Comparison of ENCODE assay signal across 22 cellular contexts in genomic region chr22:42236268-42236667, GRCh38. TPM values are rescaled to one million over a fixed set of nuclear protein-coding genes. Genes with fewer than 3 reads are reported as not detected.
DNase-seq lines count a peak whose midpoint lies in the region; ATAC-seq, FAIRE-seq and TF ChIP-seq lines count a peak whose summit lies in the region.
"Had no signal": no experiment of that assay in that cellular context is flagged by ENCODE, and none has a peak within 500 bp of the region (broad histone marks: within the 10 kb centered on the region; RNA-seq: fewer than 3 reads in every experiment).

No MANE protein-coding gene starts in this region.

- CTCF ChIA-PET in A549 (lab: Yijun Ruan, JAX) (interaction anchor here (1.0 kb wide), 1 partner anchor 44 kb away, joined by 3 read pairs; no protein-coding TSS in a partner anchor), A673 (lab: Charles Lee) (no interaction called here), WTC11 (lab: Charles Lee) (no interaction called here)

- H3K27ac ChIP-seq in A549 (no peak overlapping the region), A673 (ENCODE audit: low read depth, low read length, poor library complexity, severe bottlenecking) (no peak overlapping the region)
- H3K27ac ChIP-seq: SJSA1 had no signal

- no peaks in the 10 kb centered on the region for H3K27me3 Mint-ChIP-seq in WTC11 (ENCODE audit: low read depth)

- no peak for TF ChIP-seq EP300 in A549 (IDR thresholded peaks at IDR 0.05)

- no peak for TF ChIP-seq POLR2A in A549 (IDR thresholded peaks at IDR 0.05; ENCODE audit: low read length)

- no peak for TF ChIP-seq RAD21 in A549 (conservative IDR thresholded peaks at IDR 0.05 in 1 of 2, IDR thresholded peaks at IDR 0.05 in 1 of 2)

- H3K9me3 ChIP-seq in A549: peaks cover 6% of the 10 kb centered on the region; the same call in 1 of the 3 replicates
- H3K9me3 ChIP-seq in A673 (ENCODE audit: low read depth, low read length, poor library complexity, severe bottlenecking): peaks cover 16% of the 10 kb centered on the region
- H3K9me3 ChIP-seq: BE2C had no signal

- no TSS peak for BruUV-seq in A673 (replicated peaks; lab: Mats Ljungman, UMichigan)

- intact Hi-C loops in A673 (cut with micrococcal nuclease; ENCODE audit: unreplicated experiment): no loop called here

- FAIRE-seq in A549 (lab: Jason Lieb, UNC): no peak
- no peak for FAIRE-seq in D721Med (lab: Jason Lieb, UNC)

- TF ChIP-seq CTCF in A549 (IDR thresholded peaks at IDR 0.05): no peak
- no peak for TF ChIP-seq CTCF in A673 (conservative IDR thresholded peaks at IDR 0.05; ENCODE audit: low read depth, low read length)
- TF ChIP-seq CTCF in WTC11 (IDR thresholded peaks at IDR 0.05): no peak
- TF ChIP-seq CTCF in D721Med (IDR thresholded peaks at IDR 0.05; ENCODE audit: insufficient read depth, missing control alignments): no peak

- H3K36me3 ChIP-seq in A673 (ENCODE audit: insufficient read depth, low read length, poor library complexity, severe bottlenecking): no peaks in the 10 kb centered on the region
- H3K36me3 ChIP-seq: BE2C had no signal

- H3K36me3 Mint-ChIP-seq in WTC11: peaks cover 25% of the 10 kb centered on the region

- H3K4me3 ChIP-seq in A549: no peak overlapping the region
- no peak overlapping the region for H3K4me3 ChIP-seq in A673 (ENCODE audit: low read depth, low read length, poor library complexity, severe bottlenecking)
- H3K4me3 ChIP-seq: SJSA1 had no signal

- 97% methylated on average over 4 of the region's 4 CpGs for WGBS in A549 (ENCODE audit: missing lambda C conversion rate)

- H3K4me3 Mint-ChIP-seq in WTC11: no peak overlapping the region
- H3K4me3 Mint-ChIP-seq: CD14-positive monocyte, H9 had no signal

- POLR2A ChIA-PET in A549 (lab: Yijun Ruan, JAX): no interaction called here
- POLR2A ChIA-PET in A673 (lab: Charles Lee; ENCODE audit: low non-redundant PET): no interaction called here
- POLR2A ChIA-PET in WTC11 (lab: Charles Lee): no interaction called here

- no peak overlapping the region for H3K27ac Mint-ChIP-seq in WTC11

- H3K4me1 Mint-ChIP-seq in WTC11: peaks cover 28% of the 10 kb centered on the region

- no peak for ATAC-seq in A549
- peak; percentile 22; the same call in 1 of the 2 replicates for ATAC-seq in WTC11
- no peak for ATAC-seq in HG03439 (IDR thresholded peaks at IDR 0.05; ENCODE audit: unreplicated experiment)
- ATAC-seq in HG02973 (IDR thresholded peaks at IDR 0.05; ENCODE audit: unreplicated experiment): no peak
- ATAC-seq: PC-3, Right ventricle myocardium inferior had no signal

- no peak overlapping the region for H3K4me2 ChIP-seq in A549

- no peaks in the 10 kb centered on the region for H3K27me3 ChIP-seq in A673 (replicated peaks; ENCODE audit: insufficient read depth, low read depth, low read length, poor library complexity)
- H3K27me3 ChIP-seq: BE2C, SJSA1 had no signal

- no peaks in the 10 kb centered on the region for H3K4me1 ChIP-seq in A549
- H3K4me1 ChIP-seq in A673 (ENCODE audit: insufficient read depth, low read length, poor library complexity, severe bottlenecking): peaks cover 6% of the 10 kb centered on the region
- H3K4me1 ChIP-seq: BE2C, SJSA1 had no signal

- peaks cover 21% of the 10 kb centered on the region for H3K9me3 Mint-ChIP-seq in WTC11

- DNase-seq in A549 (ENCODE audit: low read depth in 1 of 2, low spot score in 1 of 2) (no peak), A673 (ENCODE audit: low spot score) (peak; percentile 26), WTC11 (ENCODE audit: low spot score) (no peak), myocyte (ENCODE audit: low read depth) (peak; percentile 39), D721Med (ENCODE audit: insufficient read length, low spot score) (no peak)
- DNase-seq: ACHN; BE2C; H9; NCI-H1092 treated with DMSO at 0.1 percent for 48 hours; NCI-H1436; NCI-H187; NCI-H2171 treated with DMSO at 0.1 percent for 48 hours; NCI-H345; NCI-H510A treated with DMSO at 0.1 percent for 48 hours; NCI-H748 treated with DMSO at 0.1 percent for 48 hours; NK-92 treated with Interleukin-12 subunit alpha and Interleukin-12 subunit beta, amount 100 ng/mL, for 24 hours; PC-3 had no signal

TF ChIP-seq in A549, 52 proteins besides CTCF, POLR2A, EP300 and RAD21:
- TF ChIP-seq MAFK (IDR thresholded peaks at IDR 0.05; ENCODE audit: partially characterized antibody): peak; percentile 21
- TF ChIP-seq MAZ (IDR thresholded peaks at IDR 0.05; ENCODE audit: borderline replicate concordance, low read depth, low read length): no peak

TF ChIP-seq in WTC11, 78 proteins besides CTCF, POLR2A, EP300 and RAD21:
- TF ChIP-seq MAX (CRISPR knock-in tag; IDR thresholded peaks at IDR 0.05): no peak
- TF ChIP-seq NFATC4 (CRISPR knock-in tag; IDR thresholded peaks at IDR 0.05): no peak
- no peak for TF ChIP-seq USF2 (CRISPR knock-in tag; IDR thresholded peaks at IDR 0.05)
- no peak for TF ChIP-seq E2F4 (CRISPR knock-in tag; IDR thresholded peaks at IDR 0.05; ENCODE audit: borderline replicate concordance, low read depth)
- no peak for TF ChIP-seq JUN (CRISPR knock-in tag; IDR thresholded peaks at IDR 0.05)
- no peak for TF ChIP-seq IRF1 (CRISPR knock-in tag; IDR thresholded peaks at IDR 0.05)
- TF ChIP-seq TEAD1 (CRISPR knock-in tag; IDR thresholded peaks at IDR 0.05): no peak
- TF ChIP-seq NR3C1 (CRISPR knock-in tag; conservative IDR thresholded peaks at IDR 0.05; ENCODE audit: low read depth): no peak

RNA-seq across cellular contexts. Expression of gene TCF20, which starts 34.2 kb away (rescaled TPM):
- polyA plus RNA-seq in A549 (2011; rRNA removed) (16.5 and 17.1 TPM in 2 replicates), A549 (2017; fragmentation: RNase III; extraction: RNeasy Plus Mini Kit Qiagen cat#74134 plus additional on column Dnase treatment) (11.6 to 12.5 TPM (median 11.9 TPM) in 3 replicates)
- 10.3 and 11.9 TPM in 2 replicates for polyA plus RNA-seq in A549 (2012; cell fraction: cytosol; rRNA removed)
- 9.3 and 10.9 TPM in 2 replicates for polyA plus RNA-seq in A549 (2012; cell fraction: nucleus; rRNA removed)
- polyA minus RNA-seq in A549 (2011; rRNA and poly(A)+ RNA removed): 50.8 and 59.5 TPM in 2 replicates
- total RNA-seq in A673 (2021) (69.3 and 77.8 TPM in 2 replicates), WTC11 (2021) (68.6 to 77.0 TPM (median 74.3 TPM) in 3 replicates), myocyte (10.9 and 11.5 TPM in 2 replicates)
- 7.8 TPM for polyA plus RNA-seq in myocyte (2012)

Comparison
In these comparisons a context has a peak if more than half of its experiments do, and no peak if none do; other contexts are left out.
1. DNase-seq: peak in A673 (single experiment) and myocyte (single experiment); none in A549 (0 of 2), WTC11 (single experiment) and D721Med (single experiment).